Comparison of ENCODE assay signal across 34 cellular contexts in the genomic region with DNA sequence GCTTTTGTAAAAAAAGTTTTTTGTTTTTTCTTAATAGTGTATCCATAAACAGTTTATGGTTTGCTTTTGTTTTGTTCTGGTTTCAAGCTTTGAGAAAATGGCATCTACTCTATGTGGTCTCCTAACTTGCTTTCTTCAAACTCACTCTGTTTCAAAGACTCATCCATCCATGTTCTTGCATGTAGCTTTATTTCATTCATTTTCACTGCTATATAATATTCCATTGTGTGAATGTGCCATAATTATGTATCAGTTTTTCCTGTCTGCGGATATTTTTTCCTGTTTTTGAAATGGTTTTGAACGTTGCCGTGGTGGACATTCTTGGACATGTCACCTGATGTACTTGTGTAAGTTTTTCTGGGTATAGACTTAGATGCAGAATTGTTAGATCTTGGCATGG. TPM values are rescaled to one million over a fixed set of nuclear protein-coding genes. Genes with fewer than 3 reads are reported as not detected.
"Had no signal": no experiment of that assay in that cellular context is flagged by ENCODE, and none has a peak within 500 bp of the region (broad histone marks: within the 10 kb centered on the region; RNA-seq: fewer than 3 reads in every experiment).

No MANE protein-coding gene starts in this region.

- H3K36me3 ChIP-seq: adrenal gland, ascending aorta, brain microvascular endothelial cell, breast epithelium, cardiac muscle cell had no signal

- H3K27ac ChIP-seq: adrenal gland, ascending aorta, body of pancreas, brain microvascular endothelial cell, breast epithelium, cardiac muscle cell had no signal

- ATAC-seq: activated naive CD4-positive, alpha-beta T cell treated with anti-CD3 and anti-CD28 coated beads, Interleukin-2, amount 50 U/mL, for 72 hours; activated naive CD8-positive, alpha-beta T cell treated with anti-CD3 and anti-CD28 coated beads, Interleukin-2, amount 50 U/mL, for 24 hours; activated T-cell treated with anti-CD3 and anti-CD28 coated beads, Interleukin-2, amount 50 U/mL, for 4 hours; activated T-cell treated with anti-CD3 and anti-CD28 coated beads, Interleukin-2, amount 50 U/mL, for 72 hours; activated T-helper 17 cell treated with anti-CD3 and anti-CD28 coated beads, Interleukin-2, amount 50 U/mL, for 72 hours; body of pancreas had no signal

- H3K27me3 ChIP-seq: adrenal gland, ascending aorta, body of pancreas, brain microvascular endothelial cell, cardiac muscle cell had no signal

- H3K4me1 ChIP-seq: adrenal gland, ascending aorta, body of pancreas, breast epithelium had no signal

- H3K4me3 ChIP-seq: adrenal gland, ascending aorta, body of pancreas, breast epithelium, cardiac muscle cell had no signal

- DNase-seq: activated effector memory CD4-positive, alpha-beta T cell treated with anti-CD3 and anti-CD28 coated beads, Interleukin-2, amount 50 U/mL, for 16 hours; activated effector memory CD4-positive, alpha-beta T cell treated with Interleukin-2 at 50 U/mL for 16 hours; activated gamma-delta T cell; activated gamma-delta T cell treated with Interleukin-2 at 50 U/mL for 16 hours; activated naive CD4-positive, alpha-beta T cell; activated naive CD4-positive, alpha-beta T cell treated with anti-CD3 and anti-CD28 coated beads for 36 hours; activated naive CD4-positive, alpha-beta T cell treated with anti-CD3 and anti-CD28 coated beads, Interleukin-2, amount 10 ng/mL, durations not matched to agents 7 days and 5 days; activated naive CD4-positive, alpha-beta T cell treated with anti-CD3 and anti-CD28 coated beads, Interleukin-2, amount 50 U/mL, for 16 hours; activated naive CD4-positive, alpha-beta T cell treated with Interleukin-2 at 50 U/mL for 16 hours; activated naive CD8-positive, alpha-beta T cell treated with anti-CD3 and anti-CD28 coated beads for 36 hours; activated naive CD8-positive, alpha-beta T cell treated with anti-CD3 and anti-CD28 coated beads, Interleukin-2, amount 10 ng/mL, durations not matched to agents 7 days and 5 days; activated naive CD8-positive, alpha-beta T cell treated with anti-CD3 and anti-CD28 coated beads, Interleukin-2, amount 50 U/mL, for 24 hours; activated T-cell treated with anti-CD3 and anti-CD28 coated beads, Interleukin-2, amount 50 U/mL, for 1 hour; activated T-cell treated with anti-CD3 and anti-CD28 coated beads, Interleukin-2, amount 50 U/mL, for 24 hours; activated T-cell treated with anti-CD3 and anti-CD28 coated beads, Interleukin-2, amount 50 U/mL, for 4 hours; activated T-cell treated with anti-CD3 and anti-CD28 coated beads, Interleukin-2, amount 50 U/mL, for 48 hours; activated T-cell treated with anti-CD3 and anti-CD28 coated beads, Interleukin-2, amount 50 U/mL, for 72 hours; adrenal gland; amniotic stem cell; amygdala; anterior cingulate cortex; aorta; body of pancreas; brain microvascular endothelial cell; caudate nucleus; central memory CD4-positive, alpha-beta T cell; cerebellar nuclear complex had no signal

- FAIRE-seq: astrocyte, bronchial epithelial cell had no signal

- H3K9me3 ChIP-seq: adrenal gland, ascending aorta, body of pancreas, breast epithelium had no signal

RNA-seq across cellular contexts. Expression of a gene that starts 39.1 kb away (rescaled TPM):
- total RNA-seq: ascending aorta, bronchial epithelial cell had no signal
- polyA plus RNA-seq: aorta had no signal
